24 cellular contexts compared by ENCODE assay signal in genomic region chr1:240217398-240217797, GRCh38.
"Had no signal": no experiment of that assay in that cellular context is flagged by ENCODE, and none has a peak within 500 bp of the region (broad histone marks: within the 10 kb centered on the region; RNA-seq: fewer than 3 reads in every experiment).

No MANE protein-coding gene starts in this region.

- DNase-seq: activated B cell treated with CpG ODN at 0.5 μM for 24 hours; activated CD4-positive, alpha-beta T cell treated with anti-CD3 and anti-CD28 coated beads, Interleukin-2, amount 50 U/mL, for 1 hour; activated CD8-positive, alpha-beta memory T cell treated with anti-CD3 and anti-CD28 coated beads, Interleukin-2, amount 10 ng/mL, durations not matched to agents 7 days and 5 days; activated CD8-positive, alpha-beta T cell treated with anti-CD3 and anti-CD28 coated beads, Interleukin-2, amount 10 ng/mL, durations not matched to agents 7 days and 5 days; activated naive CD8-positive, alpha-beta T cell treated with anti-CD3 and anti-CD28 coated beads, Interleukin-2, amount 50 U/mL, for 24 hours; activated T-cell treated with anti-CD3 and anti-CD28 coated beads, Interleukin-2, amount 50 U/mL, for 48 hours; effector memory CD4-positive, alpha-beta T cell; erythroblast; gastrocnemius medialis; glutamatergic neuron; hippocampal formation; left cardiac atrium; mammary epithelial cell; naive B cell; nephron progenitor cell; stimulated activated CD4-positive, alpha-beta T cell treated with anti-CD3 and anti-CD28 coated beads, Interleukin-12 subunit alpha, Interleukin-12 subunit beta, amount 100 ng/mL, for 4 hours; stimulated activated CD4-positive, alpha-beta T cell treated with anti-CD3 and anti-CD28 coated beads, Interleukin-4, amount 100 ng/mL, for 1 hour; stimulated activated naive CD8-positive, alpha-beta T cell treated with anti-CD3 and anti-CD28 coated beads, Interleukin-15, Interleukin-2, amounts not matched to agents 100 U/mL and 50 U/mL, for 24 hours; T-helper 2 cell; testis; trophoblast cell had no signal

- H3K36me3 ChIP-seq: gastrocnemius medialis, neutrophil had no signal

- H3K4me3 ChIP-seq: gastrocnemius medialis, skin epidermis, testis had no signal

- ATAC-seq: activated CD8-positive, alpha-beta memory T cell treated with anti-CD3 and anti-CD28 coated beads, Interleukin-2, amount 10 ng/mL, durations not matched to agents 7 days and 5 days; activated CD8-positive, alpha-beta T cell treated with anti-CD3 and anti-CD28 coated beads, Interleukin-2, amount 10 ng/mL, durations not matched to agents 7 days and 5 days; activated naive CD8-positive, alpha-beta T cell treated with anti-CD3 and anti-CD28 coated beads, Interleukin-2, amount 50 U/mL, for 24 hours; gastrocnemius medialis; left cardiac atrium; sciatic nerve; stimulated activated naive CD8-positive, alpha-beta T cell treated with anti-CD3 and anti-CD28 coated beads, Interleukin-15, Interleukin-2, amounts not matched to agents 100 U/mL and 50 U/mL, for 24 hours had no signal

- H3K27me3 ChIP-seq: gastrocnemius medialis, neutrophil, testis had no signal

- H3K4me1 ChIP-seq: gastrocnemius medialis, testis had no signal

- H3K27ac ChIP-seq: gastrocnemius medialis, neutrophil, skin epidermis, testis had no signal

- H3K9me3 ChIP-seq: gastrocnemius medialis, neutrophil, testis had no signal
